In genomic region chr4:61493041-61493440, GRCh38 we compare ENCODE assay signal across 1 cellular context.
TF ChIP-seq lines count a peak whose summit lies in the region.

No MANE protein-coding gene starts in this region.

TF ChIP-seq in WTC11, 78 proteins besides CTCF, POLR2A, EP300 and RAD21 (continued from another document):
- TF ChIP-seq ATF6 (CRISPR knock-in tag; IDR thresholded peaks at IDR 0.05) (no peak), ZNF138 (CRISPR knock-in tag; conservative IDR thresholded peaks at IDR 0.05) (no peak), ZNF281 (CRISPR knock-in tag; IDR thresholded peaks at IDR 0.05) (no peak), E2F4 (CRISPR knock-in tag; IDR thresholded peaks at IDR 0.05; ENCODE audit: borderline replicate concordance, low read depth) (no peak), RORB (CRISPR knock-in tag; IDR thresholded peaks at IDR 0.05) (no peak), TCF7 (CRISPR knock-in tag; IDR thresholded peaks at IDR 0.05; ENCODE audit: low read depth) (no peak), STAT6 (CRISPR knock-in tag; conservative IDR thresholded peaks at IDR 0.05; ENCODE audit: low read depth) (no peak)
